Comparison of ENCODE assay signal across 8 cellular contexts in genomic region chr2:16553222-16553621, GRCh38.
DNase-seq lines count a peak whose midpoint lies in the region; ATAC-seq and TF ChIP-seq lines count a peak whose summit lies in the region.

No MANE protein-coding gene starts in this region.

- no CpG with 5 or more reads among the region's 4 CpGs for WGBS in trophoblast cell (ENCODE audit: extremely low coverage, insufficient coverage, insufficient read length)

- H2AK5ac ChIP-seq in trophoblast cell (ENCODE audit: low read length), result no peak overlapping the region

- no peak overlapping the region for H3K4me3 ChIP-seq in fibroblast of villous mesenchyme (ENCODE audit: low read depth, low read length)
- no peak overlapping the region for H3K4me3 ChIP-seq in trophoblast cell (ENCODE audit: low read depth, low read length)

- no peaks in the 10 kb centered on the region for H3K27me3 ChIP-seq in trophoblast cell (ENCODE audit: insufficient read depth, low read length)

- no peak overlapping the region for H2BK12ac ChIP-seq in trophoblast cell (ENCODE audit: low read length)

- no peak overlapping the region for H3K23ac ChIP-seq in trophoblast cell (ENCODE audit: low read length)

- no peaks in the 10 kb centered on the region for H3K79me1 ChIP-seq in trophoblast cell (ENCODE audit: low read length)

- H2BK5ac ChIP-seq in trophoblast cell (ENCODE audit: low read depth, low read length, poor library complexity), result no peak overlapping the region

- H4K8ac ChIP-seq in trophoblast cell (ENCODE audit: low read depth, low read length), result no peak overlapping the region

- H3K4me1 ChIP-seq in trophoblast cell (ENCODE audit: control insufficient read depth in 1 of 2, insufficient read depth in 2 of 2, low read length in 2 of 2), result no peaks in the 10 kb centered on the region

- no peaks in the 10 kb centered on the region for H3K79me2 ChIP-seq in trophoblast cell (ENCODE audit: control insufficient read depth, insufficient read depth, low read length, poor library complexity)

- no peak overlapping the region for H2AFZ ChIP-seq in trophoblast cell (ENCODE audit: insufficient read depth, low read length, poor library complexity)

- no peak overlapping the region for H3K4ac ChIP-seq in trophoblast cell (ENCODE audit: low read depth, low read length)

- no peak overlapping the region for H4K12ac ChIP-seq in trophoblast cell (ENCODE audit: low read depth, low read length)

- ATAC-seq in HG03354 (IDR thresholded peaks at IDR 0.05; ENCODE audit: poor library complexity, severe bottlenecking, unreplicated experiment) (peak; percentile 66), GM21528 (IDR thresholded peaks at IDR 0.05; ENCODE audit: low FRiP score, unreplicated experiment) (no peak)

- peak; percentile 11 to 26 for DNase-seq in NCI-H2081 (lab: John Stamatoyannopoulos, UW)
- no peak for DNase-seq in NCI-H2081 treated with DMSO at 0.1 percent for 48 hours (lab: John Stamatoyannopoulos, UW)
- DNase-seq in RPMI8226, result peak; percentile 42
- peak; percentile 44 for DNase-seq in fibroblast of villous mesenchyme (ENCODE audit: low read depth)
- peak; percentile 7 to 63 for DNase-seq in trophoblast cell
- DNase-seq in activated CD4-positive, CD25-positive, alpha-beta regulatory T cell (lab: John Stamatoyannopoulos, UW), result no peak

- H3K14ac ChIP-seq in trophoblast cell (ENCODE audit: low read length), result no peak overlapping the region

- H3K9me3 ChIP-seq in trophoblast cell (ENCODE audit: insufficient read depth, low read depth, low read length), result no peaks in the 10 kb centered on the region

- TF ChIP-seq CTCF in fibroblast of villous mesenchyme (IDR thresholded peaks at IDR 0.05; ENCODE audit: insufficient read depth, low read depth, low read length), result peak; percentile 58

- H3K18ac ChIP-seq in trophoblast cell (ENCODE audit: low read length), result no peak overlapping the region

- H4K91ac ChIP-seq in trophoblast cell (ENCODE audit: low read depth, low read length), result no peak overlapping the region

- no peak overlapping the region for H3K4me2 ChIP-seq in trophoblast cell (ENCODE audit: low read length)

- no peak overlapping the region for H3K27ac ChIP-seq in trophoblast cell (ENCODE audit: low read depth, low read length)

- no peak overlapping the region for H3K9ac ChIP-seq in trophoblast cell (ENCODE audit: low read length)

- H2BK120ac ChIP-seq in trophoblast cell (ENCODE audit: insufficient read depth, low read length, poor library complexity), result no peak overlapping the region

- peaks cover 4 to 7% of the 10 kb centered on the region in 2 experiments for H3K36me3 ChIP-seq in trophoblast cell (ENCODE audit: control insufficient read depth in 1 of 2, insufficient read depth in 2 of 2, low read length in 2 of 2)

Comparison
In these comparisons a context has a peak if more than half of its experiments do, and no peak if none do; other contexts are left out.
1. DNase-seq: peak in NCI-H2081 (2 of 2), RPMI8226 (single experiment), fibroblast of villous mesenchyme (single experiment) and trophoblast cell (2 of 2); none in NCI-H2081 treated with DMSO at 0.1 percent for 48 hours (single experiment) and activated CD4-positive, CD25-positive, alpha-beta regulatory T cell (0 of 4).